In the genomic region with DNA sequence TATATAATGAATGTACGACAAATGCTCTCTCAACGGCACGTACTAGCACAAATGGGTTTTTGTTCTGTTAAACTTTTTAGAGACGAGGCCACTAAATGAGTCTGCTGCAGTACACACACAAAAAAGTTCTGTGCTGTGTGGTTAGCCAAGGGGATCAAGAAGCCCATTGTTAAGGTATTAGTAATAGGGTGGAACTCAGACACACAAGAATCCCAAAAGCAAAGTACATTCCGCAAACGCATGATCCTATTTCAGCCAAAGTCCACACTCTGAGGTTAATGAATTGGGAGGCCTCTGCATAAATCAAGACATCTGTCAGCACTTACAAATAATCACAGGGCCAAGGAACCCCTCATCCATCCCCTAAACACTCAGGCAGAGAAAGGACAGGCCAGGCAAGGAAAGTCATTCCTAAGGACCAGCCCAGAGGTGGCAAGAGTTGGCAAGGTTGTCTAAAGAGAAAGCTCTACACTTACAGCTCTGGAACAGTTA, we compare ENCODE assay signal across 9 cellular contexts. TPM values are rescaled to one million over a fixed set of nuclear protein-coding genes. Genes with fewer than 3 reads are reported as not detected.
DNase-seq lines count a peak whose midpoint lies in the region; ATAC-seq, FAIRE-seq and TF ChIP-seq lines count a peak whose summit lies in the region.
"Had no signal": no experiment of that assay in that cellular context is flagged by ENCODE, and none has a peak within 500 bp of the region (broad histone marks: within the 10 kb centered on the region; RNA-seq: fewer than 3 reads in every experiment).

No MANE protein-coding gene starts in this region.

- CTCF ChIA-PET in PC-3 (lab: Charles Lee) = interaction anchor here (0.6 to 1.0 kb wide), 4 partner anchors 9 to 175 kb away, joined by 3 to 5 read pairs (median 3); no protein-coding TSS in a partner anchor

- H2AFZ ChIP-seq in PC-3 (ENCODE audit: low read length) (no peak overlapping the region), osteoblast (ENCODE audit: low read length) (peak overlapping the region; percentile 25)

- H3K9me3 ChIP-seq in PC-3 (ENCODE audit: low read length) (no peaks in the 10 kb centered on the region), esophagus squamous epithelium (no peaks in the 10 kb centered on the region), osteoblast (ENCODE audit: low read depth, low read length) (no peaks in the 10 kb centered on the region)

- no peaks in the 10 kb centered on the region for H3K9me2 ChIP-seq in PC-3 (replicated peaks; ENCODE audit: low read length)

- TF ChIP-seq POLR2A in esophagus squamous epithelium (IDR thresholded peaks at IDR 0.05) (no peak), GM12892 (IDR thresholded peaks at IDR 0.05; ENCODE audit: low read depth, low read length) (no peak)

- H3K4me2 ChIP-seq in PC-3 (ENCODE audit: low read length) (peak overlapping the region; percentile 85), osteoblast (ENCODE audit: insufficient read depth, low read length) (peak overlapping the region; percentile 84)

- peaks cover 13% of the 10 kb centered on the region for H4K20me1 ChIP-seq in PC-3 (ENCODE audit: low read length)
- no peaks in the 10 kb centered on the region for H4K20me1 ChIP-seq in osteoblast (ENCODE audit: insufficient read depth, low read length)

- H3K9ac ChIP-seq in PC-3 (ENCODE audit: low read length) = peak overlapping the region; percentile 66

- intact Hi-C loops in PC-3 (cut with micrococcal nuclease) (loop anchor here (1.0 to 10.0 kb wide), 9 partner anchors 9 to 437 kb away; partner anchors contain the start of genes OSBPL10, STT3B and ZNF860), esophagus squamous epithelium (cut with DNase I) (no loop called here), posterior cingulate gyrus (cut with DNase I) (no loop called here)

- H3K4me3 ChIP-seq in PC-3 (ENCODE audit: low read length) = peak overlapping the region; percentile 52
- H3K4me3 ChIP-seq in esophagus squamous epithelium = peak overlapping the region in 1 of 4 donors; percentile 12
- H3K4me3 ChIP-seq in osteoblast (ENCODE audit: insufficient read depth, low read length) = peak overlapping the region; percentile 53

- H3K79me2 ChIP-seq in PC-3 (ENCODE audit: low read length) = peaks cover 78% of the 10 kb centered on the region
- H3K79me2 ChIP-seq in osteoblast (ENCODE audit: insufficient read depth, low read length) = peaks cover 9% of the 10 kb centered on the region

- H3K27me3 ChIP-seq in PC-3 (ENCODE audit: low read length) (no peaks in the 10 kb centered on the region), esophagus squamous epithelium (no peaks in the 10 kb centered on the region), osteoblast (ENCODE audit: insufficient read depth, low read length) (no peaks in the 10 kb centered on the region)

- peak; percentile 90 for ATAC-seq in PC-3

- peak; percentile 95 for DNase-seq in COLO829 (ENCODE audit: low spot score)
- peak; percentile 97 for DNase-seq in PC-3
- no peak for DNase-seq in esophagus squamous epithelium (lab: John Stamatoyannopoulos, UW)
- DNase-seq in osteoblast (ENCODE audit: insufficient read length, low spot score, missing footprints) = peak; percentile 80
- no peak for DNase-seq in GM12892 (ENCODE audit: insufficient read length)
- DNase-seq in HPDE6-E6E7 (ENCODE audit: extremely low spot score) = no peak
- DNase-seq in posterior cingulate gyrus = no peak
- DNase-seq in activated CD4-positive, alpha-beta T cell treated with anti-CD3 and anti-CD28 coated beads for 1 hour = no peak
- DNase-seq: SHP77 treated with DMSO at 0.1 percent for 48 hours had no signal

- BruUV-seq in PC-3 (replicated peaks; lab: Mats Ljungman, UMichigan) = no TSS peak

- H3K27ac ChIP-seq in PC-3 (ENCODE audit: low read length) (peak overlapping the region; percentile 92), esophagus squamous epithelium (peak overlapping the region; percentile 61 to 86 (median 79)), osteoblast (ENCODE audit: low read depth, low read length) (peak overlapping the region; percentile 96)

- 18 to 21% methylated on average over 6 of the region's 6 CpGs for WGBS in esophagus squamous epithelium, 2 donors

- H3F3A ChIP-seq in PC-3 (ENCODE audit: low read length, unreplicated experiment) = peaks cover 12% of the 10 kb centered on the region

- POLR2A ChIA-PET in PC-3 (lab: Charles Lee; ENCODE audit: unreplicated experiment) = interaction anchor here (0.5 to 1.1 kb wide), 3 partner anchors 14 to 52 kb away, joined by 3 to 11 read pairs (median 6); no protein-coding TSS in a partner anchor

- H3K36me3 ChIP-seq in PC-3 (ENCODE audit: low read depth, low read length) (no peaks in the 10 kb centered on the region), esophagus squamous epithelium (no peaks in the 10 kb centered on the region), osteoblast (ENCODE audit: insufficient read depth, low read length) (no peaks in the 10 kb centered on the region)

- no peak for TF ChIP-seq CTCF in PC-3 (conservative IDR thresholded peaks at IDR 0.05; ENCODE audit: low read depth, low read length)
- no peak for TF ChIP-seq CTCF in esophagus squamous epithelium (IDR thresholded peaks at IDR 0.05)
- no peak for TF ChIP-seq CTCF in osteoblast (IDR thresholded peaks at IDR 0.05; ENCODE audit: extremely low read depth, low read depth, low read length)

- no peak for FAIRE-seq in GM12892 (lab: Jason Lieb, UNC)

- H3K4me1 ChIP-seq in PC-3 (ENCODE audit: insufficient read depth, low read length) (peaks cover 45% of the 10 kb centered on the region), esophagus squamous epithelium (peaks cover 10 to 38% (median 18%) of the 10 kb centered on the region in 3 donors), osteoblast (ENCODE audit: insufficient read depth, low read length) (peaks cover 20% of the 10 kb centered on the region)

RNA-seq across cellular contexts. Expression of gene OSBPL10, which starts 12.1 kb away (rescaled TPM):
- 34.6 and 48.0 TPM in 2 replicates for total RNA-seq in PC-3 (2014; rRNA removed)
- 10 to 100 TPM; 13.8 to 65.3 (median 41.0) TPM for total RNA-seq in esophagus squamous epithelium
- 25.0 and 29.0 TPM in 2 replicates for total RNA-seq in osteoblast
- 0.78 TPM for polyA plus RNA-seq in GM12892 (2012; ENCODE audit: missing spikeins)

RNA-seq across cellular contexts. Expression of gene ZNF860, which starts 12.6 kb away (rescaled TPM):
- 7.9 and 10.5 TPM in 2 replicates for total RNA-seq in PC-3 (2014; rRNA removed)
- 1 to 10 TPM; 2.5 to 7.2 (median 4.6) TPM for total RNA-seq in esophagus squamous epithelium
- total RNA-seq in osteoblast = 0.59 and 0.72 TPM in 2 replicates
- not detected for polyA plus RNA-seq in GM12892 (2012; ENCODE audit: missing spikeins)

Comparison
In these comparisons a context has a peak if more than half of its experiments do, and no peak if none do; other contexts are left out.
1. DNase-seq: peak in COLO829 (single experiment), PC-3 (single experiment) and osteoblast (single experiment); none in esophagus squamous epithelium (single experiment), GM12892 (single experiment), HPDE6-E6E7 (single experiment), posterior cingulate gyrus (0 of 10) and activated CD4-positive, alpha-beta T cell treated with anti-CD3 and anti-CD28 coated beads for 1 hour (single experiment).
2. Peak in every context shown above with its lines, with median percentiles within 50 percentile points of each other: H3K27ac ChIP-seq.